In genomic region chr2:203718087-203718486, GRCh38 we compare ENCODE assay signal across 9 cellular contexts. TPM values are rescaled to one million over a fixed set of nuclear protein-coding genes. Genes with fewer than 3 reads are reported as not detected.
DNase-seq lines count a peak whose midpoint lies in the region; ATAC-seq and TF ChIP-seq lines count a peak whose summit lies in the region.
"Had no signal": no experiment of that assay in that cellular context is flagged by ENCODE, and none has a peak within 500 bp of the region (broad histone marks: within the 10 kb centered on the region; RNA-seq: fewer than 3 reads in every experiment).

No MANE protein-coding gene starts in this region.

- no peaks in the 10 kb centered on the region for H3K9me3 ChIP-seq in cardiac muscle cell (ENCODE audit: low read depth)

- ATAC-seq in Right ventricle myocardium inferior = no peak
- ATAC-seq in HG03175 (IDR thresholded peaks at IDR 0.05; ENCODE audit: unreplicated experiment) = peak; percentile 93
- peak; percentile 61 to 63 for ATAC-seq in naive thymus-derived CD8-positive, alpha-beta T cell

- no peak overlapping the region for H3K27ac ChIP-seq in cardiac muscle cell

- peak overlapping the region; percentile 45 to 83 (median 72) for H3K4me3 Mint-ChIP-seq in naive thymus-derived CD8-positive, alpha-beta T cell
- no peak overlapping the region for H3K4me3 Mint-ChIP-seq in type B pancreatic cell

- H3K4me1 Mint-ChIP-seq in naive thymus-derived CD8-positive, alpha-beta T cell = peaks cover 65 to 97% (median 96%) of the 10 kb centered on the region in 4 donors
- peaks cover 13% of the 10 kb centered on the region for H3K4me1 Mint-ChIP-seq in type B pancreatic cell (ENCODE audit: unreplicated experiment)

- no peaks in the 10 kb centered on the region for H3K27me3 ChIP-seq in cardiac muscle cell

- intact Hi-C loops in Right ventricle myocardium inferior (cut with DNase I) = no loop called here

- H3K27me3 Mint-ChIP-seq in naive thymus-derived CD8-positive, alpha-beta T cell = no peaks in the 10 kb centered on the region
- H3K27me3 Mint-ChIP-seq in type B pancreatic cell = peaks cover 7% of the 10 kb centered on the region

- no peak overlapping the region for H3K4me3 ChIP-seq in cardiac muscle cell

- no peak for TF ChIP-seq CTCF in cardiac muscle cell (IDR thresholded peaks at IDR 0.05; ENCODE audit: low read depth, low read length)
- no peak for TF ChIP-seq CTCF in type B pancreatic cell (conservative IDR thresholded peaks at IDR 0.05)

- H3K36me3 Mint-ChIP-seq in naive thymus-derived CD8-positive, alpha-beta T cell = peaks cover 5 to 23% (median 17%) of the 10 kb centered on the region in 3 donors
- no peaks in the 10 kb centered on the region for H3K36me3 Mint-ChIP-seq in type B pancreatic cell

- DNase-seq in cardiac muscle cell (ENCODE audit: low read depth in 1 of 2, low spot score in 1 of 2) (peak; percentile 28 to 53), Right ventricle myocardium inferior (ENCODE audit: missing footprints) (no peak), hypothalamus (lab: John Stamatoyannopoulos, UW) (no peak), type B pancreatic cell (ENCODE audit: extremely low spot score, unreplicated experiment) (no peak), NCI-H69 (lab: John Stamatoyannopoulos, UW) (no peak)
- peak; percentile 53 to 71 for DNase-seq in activated CD4-positive, alpha-beta T cell treated with anti-CD3 and anti-CD28 coated beads, Interleukin-2, amount 50 U/mL, for 48 hours
- DNase-seq in naive thymus-derived CD8-positive, alpha-beta T cell = peak in 9 of 10 donors; percentile 23 to 80 (median 59)

- H3K27ac Mint-ChIP-seq in naive thymus-derived CD8-positive, alpha-beta T cell = peak overlapping the region; percentile 89 to 99 (median 97)
- H3K27ac Mint-ChIP-seq in type B pancreatic cell = no peak overlapping the region

- peaks cover 0 to 9% (median 0%) of the 10 kb centered on the region in 9 donors for H3K9me3 Mint-ChIP-seq in naive thymus-derived CD8-positive, alpha-beta T cell
- H3K9me3 Mint-ChIP-seq in type B pancreatic cell = no peaks in the 10 kb centered on the region

- POLR2A ChIA-PET in naive thymus-derived CD8-positive, alpha-beta T cell (lab: Charles Lee) = interaction anchor here (0.6 to 10.1 kb wide), 7 partner anchors 10 to 72 kb away, joined by 3 to 194 read pairs (median 4); partner anchors contain the start of gene CD28

- peaks cover 12% of the 10 kb centered on the region for H3K4me1 ChIP-seq in cardiac muscle cell (ENCODE audit: low read depth)

- H3K36me3 ChIP-seq in cardiac muscle cell = no peaks in the 10 kb centered on the region

RNA-seq across cellular contexts. Expression of gene CD28, which starts 11.6 kb away (rescaled TPM):
- total RNA-seq in cardiac muscle cell (not detected in 2 replicates), Right ventricle myocardium inferior (0.78 TPM), type B pancreatic cell (ENCODE audit: low replicate concordance) (0.17 TPM in 1 of 2 replicates, not detected in the other)
- polyA plus RNA-seq in cardiac muscle cell = not detected in 2 replicates
- total RNA-seq in naive thymus-derived CD8-positive, alpha-beta T cell = 100 to 1,000 TPM; 128 to 133 TPM
- 10 to 100 TPM; 15.8 to 32.0 (median 29.3) TPM for polyA plus RNA-seq in naive thymus-derived CD8-positive, alpha-beta T cell
- polyA plus RNA-seq: BJ had no signal

Comparison
In these comparisons a context has a peak if more than half of its experiments do, and no peak if none do; other contexts are left out.
1. DNase-seq: peak in cardiac muscle cell (2 of 2), activated CD4-positive, alpha-beta T cell treated with anti-CD3 and anti-CD28 coated beads, Interleukin-2, amount 50 U/mL, for 48 hours (2 of 2) and naive thymus-derived CD8-positive, alpha-beta T cell (9 of 10); none in Right ventricle myocardium inferior (single experiment), hypothalamus (0 of 51), type B pancreatic cell (single experiment) and NCI-H69 (single experiment).
2. RNA of gene CD28, which starts 11.6 kb away (total RNA-seq): 128 to 133 TPM in naive thymus-derived CD8-positive, alpha-beta T cell; 0.78 TPM in Right ventricle myocardium inferior (single experiment), 0.17 TPM in type B pancreatic cell and not detected in cardiac muscle cell; every median in the first group is over 10 times any median in the second.